Comparison of ENCODE assay signal across 8 cellular contexts in genomic region chr6:157764346-157765068, GRCh38. TPM values are rescaled to one million over a fixed set of nuclear protein-coding genes. Genes with fewer than 3 reads are reported as not detected.
DNase-seq lines count a peak whose midpoint lies in the region; ATAC-seq and TF ChIP-seq lines count a peak whose summit lies in the region.

No MANE protein-coding gene starts in this region.

- TF ChIP-seq EP300 in transverse colon (IDR thresholded peaks at IDR 0.05; ENCODE audit: low read depth) = peak; percentile 46

- intact Hi-C loops in head of caudate nucleus (cut with DNase I) = no loop called here
- intact Hi-C loops in transverse colon (cut with DNase I; ENCODE audit: low total_unique reads) = no loop called here

- H3K27me3 ChIP-seq in transverse colon = no peaks in the 10 kb centered on the region

- TF ChIP-seq POLR2A in transverse colon (IDR thresholded peaks at IDR 0.05) = peak; percentile 43

- ATAC-seq in HG03280 (IDR thresholded peaks at IDR 0.05; ENCODE audit: unreplicated experiment) = peak; percentile 55

- H3K27me3 Mint-ChIP-seq in progenitor cell of endocrine pancreas = no peaks in the 10 kb centered on the region

- H3K4me3 Mint-ChIP-seq in progenitor cell of endocrine pancreas (ENCODE audit: low read depth) = no peak overlapping the region

- 1 to 7% methylated on average over 12 of the region's 12 CpGs for WGBS in transverse colon (ENCODE audit: low coverage in 1 of 2), 2 donors

- in situ Hi-C loops in SK-MEL-5 (cut with HindIII; ENCODE audit: low pct_unique_long_range_greater_than_20kb, low sequenced_read_pairs) (no loop called here), transverse colon (cut with MboI; ENCODE audit: low pct_ligation_motif_present in 1 of 4, low pct_unique_long_range_greater_than_20kb in 1 of 4, low sequenced_read_pairs in 3 of 4) (loop anchor here in 3 of 4 donors (5.0 to 25.0 kb wide), 3 partner anchors 50 to 298 kb away; no protein-coding TSS in a partner anchor)

- H3K9me3 Mint-ChIP-seq in progenitor cell of endocrine pancreas (ENCODE audit: low read depth) = no peaks in the 10 kb centered on the region

- no peaks in the 10 kb centered on the region for H3K36me3 Mint-ChIP-seq in progenitor cell of endocrine pancreas (ENCODE audit: insufficient read depth)

- peaks cover 26 to 52% (median 40%) of the 10 kb centered on the region in 4 donors for H3K4me1 ChIP-seq in transverse colon

- H3K27ac Mint-ChIP-seq in progenitor cell of endocrine pancreas = peak overlapping the region; percentile 85

- peak overlapping the region; percentile 80 to 84 (median 81) for H3K27ac ChIP-seq in transverse colon

- H3K4me3 ChIP-seq in transverse colon = peak overlapping the region in 1 of 4 donors; percentile 6

- H3K36me3 ChIP-seq in transverse colon = no peaks in the 10 kb centered on the region

- no peaks in the 10 kb centered on the region for H3K9me3 ChIP-seq in transverse colon

- TF ChIP-seq CTCF in progenitor cell of endocrine pancreas (IDR thresholded peaks at IDR 0.05; ENCODE audit: unreplicated experiment) (no peak), transverse colon (IDR thresholded peaks at IDR 0.05) (peak in 1 of 5 experiments; percentile 10)

- H3K4me1 Mint-ChIP-seq in progenitor cell of endocrine pancreas (ENCODE audit: low read depth) = peaks cover 13% of the 10 kb centered on the region

- DNase-seq in NCI-H2171 treated with DMSO at 0.1 percent for 48 hours (lab: John Stamatoyannopoulos, UW) (peak; percentile 47), NCI-H2171 (lab: John Stamatoyannopoulos, UW) (no peak), SK-MEL-5 (ENCODE audit: low read depth, low spot score) (peak; percentile 99), head of caudate nucleus (peak; percentile 59 to 94 (median 83)), progenitor cell of endocrine pancreas (ENCODE audit: low spot score, unreplicated experiment) (no peak), transverse colon (peak; percentile 87)
- peak; percentile 88 for DNase-seq in activated naive CD4-positive, alpha-beta T cell treated with anti-CD3 and anti-CD28 coated beads, Interleukin-2, amount 50 U/mL, for 16 hours

RNA-seq across cellular contexts. Expression of gene SNX9, which starts 58.5 kb away (rescaled TPM):
- 138 and 144 TPM in 2 replicates for total RNA-seq in SK-MEL-5 (2014; rRNA removed; shearing (Covaris generic))
- 110 and 140 TPM in 2 replicates for polyA plus RNA-seq in SK-MEL-5 (2015; cell fraction: cytosol; rRNA removed)
- polyA plus RNA-seq in SK-MEL-5 (2015; cell fraction: nucleus; rRNA removed) = 63.9 and 71.4 TPM in 2 replicates
- total RNA-seq in progenitor cell of endocrine pancreas = 29.3 and 31.5 TPM in 2 replicates
- 10 to 100 TPM; 13.7 to 57.2 (median 50.7) TPM for total RNA-seq in transverse colon

Comparison
In these comparisons a context has a peak if more than half of its experiments do, and no peak if none do; other contexts are left out.
1. DNase-seq: peak in NCI-H2171 treated with DMSO at 0.1 percent for 48 hours (single experiment), SK-MEL-5 (single experiment), activated naive CD4-positive, alpha-beta T cell treated with anti-CD3 and anti-CD28 coated beads, Interleukin-2, amount 50 U/mL, for 16 hours (single experiment), head of caudate nucleus (42 of 42) and transverse colon (single experiment); none in NCI-H2171 (single experiment) and progenitor cell of endocrine pancreas (single experiment).